Comparison of ENCODE assay signal across 8 cellular contexts in genomic region chr9:128091144-128091543, GRCh38. TPM values are rescaled to one million over a fixed set of nuclear protein-coding genes. Genes with fewer than 3 reads are reported as not detected.
DNase-seq lines count a peak whose midpoint lies in the region; ATAC-seq and TF ChIP-seq lines count a peak whose summit lies in the region.

No MANE protein-coding gene starts in this region.

- POLR2A ChIA-PET in MCF 10A (lab: Yijun Ruan, JAX): interaction anchor here (0.6 to 4.9 kb wide), 3 partner anchors 11 to 154 kb away, joined by 4 to 36 read pairs (median 25); no protein-coding TSS in a partner anchor

- H3K4me1 ChIP-seq in breast epithelium: peaks cover 21 to 29% of the 10 kb centered on the region in 2 donors

- H3K36me3 Mint-ChIP-seq in MCF 10A (ENCODE audit: insufficient read depth, unreplicated experiment) (no peaks in the 10 kb centered on the region), mesothelial cell of epicardium (peaks cover 6% of the 10 kb centered on the region)

- TF ChIP-seq CTCF in breast epithelium (IDR thresholded peaks at IDR 0.05): no peak
- no peak for TF ChIP-seq CTCF in MCF 10A (IDR thresholded peaks at IDR 0.05; ENCODE audit: unreplicated experiment)
- TF ChIP-seq CTCF in choroid plexus epithelial cell (conservative IDR thresholded peaks at IDR 0.05; ENCODE audit: low read depth, low read length): no peak
- no peak for TF ChIP-seq CTCF in mesothelial cell of epicardium (IDR thresholded peaks at IDR 0.05; ENCODE audit: unreplicated experiment)

- ATAC-seq in HG02973 (IDR thresholded peaks at IDR 0.05; ENCODE audit: unreplicated experiment): no peak

- H3K36me3 ChIP-seq in breast epithelium: no peaks in the 10 kb centered on the region

- no peak overlapping the region for H3K4me3 Mint-ChIP-seq in MCF 10A (ENCODE audit: unreplicated experiment)
- no peak overlapping the region for H3K4me3 Mint-ChIP-seq in mesothelial cell of epicardium

- H3K27me3 Mint-ChIP-seq in MCF 10A (ENCODE audit: insufficient read depth, unreplicated experiment) (no peaks in the 10 kb centered on the region), mesothelial cell of epicardium (ENCODE audit: low read depth) (no peaks in the 10 kb centered on the region)

- DNase-seq in breast epithelium (ENCODE audit: low spot score in 2 of 2): peak in 1 of 2 donors; percentile 67
- no peak for DNase-seq in MCF 10A (ENCODE audit: unreplicated experiment)
- peak; percentile 90 for DNase-seq in choroid plexus epithelial cell (ENCODE audit: low read depth)
- DNase-seq in mesothelial cell of epicardium (ENCODE audit: low spot score in 2 of 2, unreplicated experiment in 2 of 2): no peak
- DNase-seq in SHP77 (lab: John Stamatoyannopoulos, UW): no peak
- no peak for DNase-seq in NCI-H526 (lab: John Stamatoyannopoulos, UW)
- DNase-seq in stimulated activated CD4-positive, alpha-beta T cell treated with anti-CD3 and anti-CD28 coated beads, Interleukin-4, amount 100 ng/mL, for 24 hours: no peak

- no TSS peak for BruUV-seq in MCF 10A (replicated peaks; lab: Mats Ljungman, UMichigan)

- TF ChIP-seq POLR2A in breast epithelium (IDR thresholded peaks at IDR 0.05): no peak

- H3K4me1 Mint-ChIP-seq in MCF 10A (ENCODE audit: insufficient read depth, unreplicated experiment) (peaks cover 15% of the 10 kb centered on the region), mesothelial cell of epicardium (peaks cover 44% of the 10 kb centered on the region)

- no peaks in the 10 kb centered on the region for H3K27me3 ChIP-seq in breast epithelium

- peak overlapping the region; percentile 20 to 53 (median 33) for H3K4me3 ChIP-seq in breast epithelium
- peak overlapping the region; percentile 18 for H3K4me3 ChIP-seq in choroid plexus epithelial cell (ENCODE audit: low read depth, low read length)

- no peak overlapping the region for H3K27ac ChIP-seq in breast epithelium

- H3K27ac Mint-ChIP-seq in MCF 10A (ENCODE audit: low read depth, unreplicated experiment) (no peak overlapping the region), mesothelial cell of epicardium (peak overlapping the region; percentile 62)

- no peaks in the 10 kb centered on the region for H3K9me3 Mint-ChIP-seq in MCF 10A (ENCODE audit: unreplicated experiment)
- H3K9me3 Mint-ChIP-seq in mesothelial cell of epicardium: no peaks in the 10 kb centered on the region

- intact Hi-C loops in breast epithelium (cut with DNase I; ENCODE audit: low total_unique reads) (no loop called here), MCF 10A (cut with micrococcal nuclease) (no loop called here)

- CTCF ChIA-PET in MCF 10A (lab: Yijun Ruan, JAX): interaction anchor here (0.8 to 3.6 kb wide), 3 partner anchors 9 to 147 kb away, joined by 3 to 18 read pairs (median 3); no protein-coding TSS in a partner anchor

- no peaks in the 10 kb centered on the region for H3K9me3 ChIP-seq in breast epithelium

RNA-seq across cellular contexts. Expression of gene SLC25A25, which starts 23.1 kb away (rescaled TPM):
- 10 to 100 TPM; 27.2 to 43.9 (median 33.1) TPM for total RNA-seq in breast epithelium
- 11.1 and 15.5 TPM in 2 replicates for total RNA-seq in MCF 10A (2022)
- total RNA-seq in mesothelial cell of epicardium: 24.2 to 26.4 TPM (median 26.2 TPM) in 3 replicates

RNA-seq across cellular contexts. Expression of gene NAIF1, which starts 24.0 kb away (rescaled TPM):
- 10 to 100 TPM in 2 of 3 donors, 1 to 10 TPM in 1; 8.8 to 13.1 (median 11.9) TPM for total RNA-seq in breast epithelium
- total RNA-seq in MCF 10A (2022): 15.8 and 17.1 TPM in 2 replicates
- 8.5 to 9.2 TPM (median 8.9 TPM) in 3 replicates for total RNA-seq in mesothelial cell of epicardium

RNA-seq across cellular contexts. Expression of gene PTGES2, which starts 36.4 kb away (rescaled TPM):
- 10 to 100 TPM; 35.7 to 86.9 (median 55.0) TPM for total RNA-seq in breast epithelium
- total RNA-seq in MCF 10A (2022): 114 and 130 TPM in 2 replicates
- total RNA-seq in mesothelial cell of epicardium: 70.0 to 74.8 TPM (median 72.6 TPM) in 3 replicates

RNA-seq across cellular contexts. Expression of gene LCN2, which starts 58.1 kb away (rescaled TPM):
- 10 to 100 TPM in 2 of 3 donors, not detected in 1; 38.5 to 42.3 TPM for total RNA-seq in breast epithelium
- total RNA-seq in MCF 10A (2022): 7.7 and 41.6 TPM in 2 replicates
- not detected in 3 replicates for total RNA-seq in mesothelial cell of epicardium
